ENCODE assay signal across 8 cellular contexts in the genomic region with DNA sequence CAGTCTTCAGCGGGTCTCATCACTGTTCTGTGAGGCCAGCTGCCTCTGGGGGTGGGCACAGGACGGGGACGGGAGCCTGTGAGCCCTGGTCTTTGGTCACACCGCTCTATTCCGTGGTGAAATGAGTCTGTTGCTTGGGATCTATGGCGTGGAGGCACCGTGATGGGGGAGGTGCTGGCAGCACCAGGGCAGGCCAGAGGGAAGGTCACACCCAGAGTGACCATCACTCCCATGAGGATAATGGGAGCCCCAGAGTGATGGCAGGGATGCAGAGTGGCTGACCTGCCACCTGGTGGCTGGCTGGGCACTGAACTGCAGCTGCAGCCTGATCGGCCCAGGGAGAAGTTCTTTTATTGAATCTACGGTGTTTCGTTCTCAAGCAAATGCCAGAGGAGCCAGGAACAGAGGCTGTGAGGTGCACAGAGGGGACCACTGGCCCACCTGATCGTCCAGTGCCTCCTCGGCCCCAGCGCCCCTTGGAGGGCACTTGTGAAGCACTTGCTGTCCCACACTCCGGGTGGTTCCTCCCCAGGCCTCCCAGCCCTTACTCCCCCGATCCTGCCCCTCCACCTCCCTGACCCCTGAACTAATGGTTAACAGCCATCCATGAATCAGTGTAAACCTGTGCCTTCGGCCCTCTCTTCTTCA. TPM values are rescaled to one million over a fixed set of nuclear protein-coding genes. Genes with fewer than 3 reads are reported as not detected.
DNase-seq lines count a peak whose midpoint lies in the region; ATAC-seq and TF ChIP-seq lines count a peak whose summit lies in the region.

No MANE protein-coding gene starts in this region.

- H3K9me3 Mint-ChIP-seq in activated naive CD8-positive, alpha-beta T cell treated with anti-CD3 and anti-CD28 coated beads, Interleukin-2, amount 50 U/mL, for 24 hours, result no peaks in the 10 kb centered on the region
- no peaks in the 10 kb centered on the region for H3K9me3 Mint-ChIP-seq in activated naive CD8-positive, alpha-beta T cell treated with anti-CD3 and anti-CD28 coated beads for 36 hours
- H3K9me3 Mint-ChIP-seq in progenitor cell of endocrine pancreas (ENCODE audit: low read depth), result no peaks in the 10 kb centered on the region

- no peaks in the 10 kb centered on the region for H3K27me3 Mint-ChIP-seq in activated naive CD8-positive, alpha-beta T cell treated with anti-CD3 and anti-CD28 coated beads, Interleukin-2, amount 50 U/mL, for 24 hours
- H3K27me3 Mint-ChIP-seq in activated naive CD8-positive, alpha-beta T cell treated with anti-CD3 and anti-CD28 coated beads for 36 hours, result no peaks in the 10 kb centered on the region
- peaks cover 16% of the 10 kb centered on the region for H3K27me3 Mint-ChIP-seq in progenitor cell of endocrine pancreas

- no peak for ATAC-seq in activated naive CD8-positive, alpha-beta T cell treated with anti-CD3 and anti-CD28 coated beads, Interleukin-2, amount 50 U/mL, for 24 hours
- ATAC-seq in HG02840 (IDR thresholded peaks at IDR 0.05; ENCODE audit: low FRiP score, unreplicated experiment), result no peak
- ATAC-seq in GM18873 (IDR thresholded peaks at IDR 0.05; ENCODE audit: low FRiP score, unreplicated experiment), result no peak
- no peak for ATAC-seq in HG02759 (IDR thresholded peaks at IDR 0.05; ENCODE audit: unreplicated experiment)

- no peak overlapping the region for H3K27ac Mint-ChIP-seq in activated naive CD8-positive, alpha-beta T cell treated with anti-CD3 and anti-CD28 coated beads, Interleukin-2, amount 50 U/mL, for 24 hours
- no peak overlapping the region for H3K27ac Mint-ChIP-seq in activated naive CD8-positive, alpha-beta T cell treated with anti-CD3 and anti-CD28 coated beads for 36 hours
- H3K27ac Mint-ChIP-seq in progenitor cell of endocrine pancreas, result no peak overlapping the region

- peak; percentile 48 for TF ChIP-seq CTCF in fibroblast of pulmonary artery (IDR thresholded peaks at IDR 0.05; ENCODE audit: low read length, missing control alignments)
- TF ChIP-seq CTCF in progenitor cell of endocrine pancreas (IDR thresholded peaks at IDR 0.05; ENCODE audit: unreplicated experiment), result peak; percentile 81

- H3K4me3 Mint-ChIP-seq in activated naive CD8-positive, alpha-beta T cell treated with anti-CD3 and anti-CD28 coated beads, Interleukin-2, amount 50 U/mL, for 24 hours, result no peak overlapping the region
- no peak overlapping the region for H3K4me3 Mint-ChIP-seq in activated naive CD8-positive, alpha-beta T cell treated with anti-CD3 and anti-CD28 coated beads for 36 hours
- H3K4me3 Mint-ChIP-seq in progenitor cell of endocrine pancreas (ENCODE audit: low read depth), result no peak overlapping the region

- DNase-seq in activated naive CD8-positive, alpha-beta T cell treated with anti-CD3 and anti-CD28 coated beads, Interleukin-2, amount 50 U/mL, for 24 hours, result peak; percentile 3
- no peak for DNase-seq in activated naive CD8-positive, alpha-beta T cell treated with anti-CD3 and anti-CD28 coated beads for 36 hours
- DNase-seq in RPMI8226 (peak; percentile 53), fibroblast of pulmonary artery (ENCODE audit: low read depth) (peak; percentile 13), progenitor cell of endocrine pancreas (ENCODE audit: low spot score, unreplicated experiment) (peak; percentile 42)

- H3K36me3 Mint-ChIP-seq in activated naive CD8-positive, alpha-beta T cell treated with anti-CD3 and anti-CD28 coated beads, Interleukin-2, amount 50 U/mL, for 24 hours (ENCODE audit: low read depth), result no peaks in the 10 kb centered on the region
- no peaks in the 10 kb centered on the region for H3K36me3 Mint-ChIP-seq in activated naive CD8-positive, alpha-beta T cell treated with anti-CD3 and anti-CD28 coated beads for 36 hours
- H3K36me3 Mint-ChIP-seq in progenitor cell of endocrine pancreas (ENCODE audit: insufficient read depth), result no peaks in the 10 kb centered on the region

- no peaks in the 10 kb centered on the region for H3K4me1 Mint-ChIP-seq in activated naive CD8-positive, alpha-beta T cell treated with anti-CD3 and anti-CD28 coated beads, Interleukin-2, amount 50 U/mL, for 24 hours
- no peaks in the 10 kb centered on the region for H3K4me1 Mint-ChIP-seq in activated naive CD8-positive, alpha-beta T cell treated with anti-CD3 and anti-CD28 coated beads for 36 hours
- peaks cover 1% of the 10 kb centered on the region for H3K4me1 Mint-ChIP-seq in progenitor cell of endocrine pancreas (ENCODE audit: low read depth)

- H3K4me3 ChIP-seq in fibroblast of pulmonary artery (replicated peaks; ENCODE audit: low read depth, low read length), result no peak overlapping the region

RNA-seq across cellular contexts. Expression of a gene that starts 17.9 kb away (rescaled TPM):
- total RNA-seq in activated naive CD8-positive, alpha-beta T cell treated with anti-CD3 and anti-CD28 coated beads for 36 hours, result not detected
- 4.3 and 6.3 TPM in 2 replicates for total RNA-seq in progenitor cell of endocrine pancreas

RNA-seq across cellular contexts. Expression of a gene that starts 40.8 kb away (rescaled TPM):
- under 1 TPM in 1 of 2 experiments, not detected in 1; 0.30 TPM for total RNA-seq in activated naive CD8-positive, alpha-beta T cell treated with anti-CD3 and anti-CD28 coated beads for 36 hours
- 14.2 and 16.9 TPM in 2 replicates for total RNA-seq in progenitor cell of endocrine pancreas

Comparison
In these comparisons a context has a peak if more than half of its experiments do, and no peak if none do; other contexts are left out.
1. RNA of a gene that starts 40.8 kb away (total RNA-seq): 14.2 to 16.9 TPM in progenitor cell of endocrine pancreas; 0.30 TPM in activated naive CD8-positive, alpha-beta T cell treated with anti-CD3 and anti-CD28 coated beads for 36 hours; every median in the first group is over 10 times any median in the second.